Comparison of ENCODE assay signal across 8 cellular contexts in genomic region chr1:19484338-19484792, GRCh38. TPM values are rescaled to one million over a fixed set of nuclear protein-coding genes. Genes with fewer than 3 reads are reported as not detected.
DNase-seq lines count a peak whose midpoint lies in the region; TF ChIP-seq lines count a peak whose summit lies in the region.

No MANE protein-coding gene starts in this region.

- H3K9me3 ChIP-seq in SU-DHL-6 (ENCODE audit: insufficient read depth, low read length) (no peaks in the 10 kb centered on the region), neural cell (ENCODE audit: low read length) (no peaks in the 10 kb centered on the region)
- no peaks in the 10 kb centered on the region for H3K9me3 ChIP-seq in effector memory CD4-positive, alpha-beta T cell (ENCODE audit: control insufficient read depth, low read length)

- H3K9ac ChIP-seq in SU-DHL-6 (ENCODE audit: low read length) (peak overlapping the region; percentile 99), neural cell (ENCODE audit: low read length) (peak overlapping the region; percentile 99)

- no peak for TF ChIP-seq RAD21 in neural cell (conservative IDR thresholded peaks at IDR 0.05)

- H3K27ac ChIP-seq in SU-DHL-6 (ENCODE audit: low read depth, low read length), result peak overlapping the region; percentile 72; the same call in 1 of the 2 replicates
- H3K27ac ChIP-seq in effector memory CD4-positive, alpha-beta T cell (ENCODE audit: insufficient read depth, low read length, poor library complexity, severe bottlenecking), result peak overlapping the region; percentile 92
- H3K27ac ChIP-seq in neural cell (ENCODE audit: low read length), result peak overlapping the region; percentile 90

- H2AFZ ChIP-seq in SU-DHL-6 (ENCODE audit: low read depth, low read length, severe bottlenecking) (no peak overlapping the region), neural cell (ENCODE audit: low read depth, low read length) (peak overlapping the region; percentile 51)

- H3K27me3 ChIP-seq in GM06990 (replicated peaks; ENCODE audit: control insufficient read depth, insufficient read depth, low read length) (no peaks in the 10 kb centered on the region), SU-DHL-6 (ENCODE audit: low read length) (no peaks in the 10 kb centered on the region), neural cell (ENCODE audit: insufficient read depth, low read depth, low read length) (no peaks in the 10 kb centered on the region)
- no peaks in the 10 kb centered on the region for H3K27me3 ChIP-seq in effector memory CD4-positive, alpha-beta T cell (replicated peaks; ENCODE audit: control insufficient read depth, insufficient read depth, low read length, poor library complexity, severe bottlenecking)

- peaks cover 21% of the 10 kb centered on the region for H4K20me1 ChIP-seq in SU-DHL-6 (ENCODE audit: low read depth, low read length)
- no peaks in the 10 kb centered on the region for H4K20me1 ChIP-seq in neural cell (ENCODE audit: insufficient read depth)

- TF ChIP-seq EP300 in neural cell (conservative IDR thresholded peaks at IDR 0.05; ENCODE audit: poor library complexity, severe bottlenecking), result no peak

- H3K9me2 ChIP-seq in SU-DHL-6 (replicated peaks; ENCODE audit: insufficient read depth, low read length), result no peaks in the 10 kb centered on the region
- no peaks in the 10 kb centered on the region for H3K9me2 ChIP-seq in neural cell (ENCODE audit: insufficient read depth, low read length)

- peaks cover 9% of the 10 kb centered on the region for H3K36me3 ChIP-seq in GM06990 (ENCODE audit: control insufficient read depth, insufficient read depth, low read length)
- no peaks in the 10 kb centered on the region for H3K36me3 ChIP-seq in SU-DHL-6 (ENCODE audit: low read length)
- peaks cover 5% of the 10 kb centered on the region for H3K36me3 ChIP-seq in effector memory CD4-positive, alpha-beta T cell (ENCODE audit: control insufficient read depth, insufficient read depth, low read length)
- peaks cover 5% of the 10 kb centered on the region for H3K36me3 ChIP-seq in neural cell (ENCODE audit: insufficient read depth, low read length)

- H3K79me2 ChIP-seq in SU-DHL-6 (ENCODE audit: insufficient read depth, low read length) (peaks cover 59% of the 10 kb centered on the region), neural cell (replicated peaks; ENCODE audit: insufficient read depth, low read length) (peaks cover 56% of the 10 kb centered on the region)

- H3F3A ChIP-seq in SU-DHL-6 (ENCODE audit: insufficient read depth), result 0 out of 2 replicates have a peak, but pooled peaks cover 4% of the 10 kb centered on the region
- H3F3A ChIP-seq in neural cell (ENCODE audit: insufficient read depth, low read length, poor library complexity, severe bottlenecking), result no peaks in the 10 kb centered on the region

- peak overlapping the region; percentile 76 for H3K4me2 ChIP-seq in SU-DHL-6 (ENCODE audit: low read depth, low read length, poor library complexity, severe bottlenecking)
- peak overlapping the region; percentile 97 for H3K4me2 ChIP-seq in neural cell (ENCODE audit: low read length)

- H3K4me1 ChIP-seq in effector memory CD4-positive, alpha-beta T cell (ENCODE audit: control insufficient read depth, insufficient read depth, low read length, poor library complexity, severe bottlenecking), result peaks cover 65% of the 10 kb centered on the region

- TF ChIP-seq CTCF in GM06990 (IDR thresholded peaks at IDR 0.05; ENCODE audit: insufficient read depth, low read length, poor library complexity, severe bottlenecking) (no peak), SU-DHL-6 (IDR thresholded peaks at IDR 0.05; ENCODE audit: insufficient read depth, low read length, poor library complexity, severe bottlenecking) (no peak), neural cell (IDR thresholded peaks at IDR 0.05; ENCODE audit: poor library complexity, severe bottlenecking) (peak; percentile 16)

- peak overlapping the region; percentile 100 for H3K4me3 ChIP-seq in GM06990 (replicated peaks; ENCODE audit: low read depth, low read length)
- H3K4me3 ChIP-seq in SU-DHL-6 (ENCODE audit: insufficient read depth, low read length, poor library complexity, severe bottlenecking), result peak overlapping the region; percentile 99
- peak overlapping the region; percentile 77 for H3K4me3 ChIP-seq in effector memory CD4-positive, alpha-beta T cell (ENCODE audit: insufficient read depth, low read depth, low read length, poor library complexity, severe bottlenecking)
- H3K4me3 ChIP-seq in neural cell (ENCODE audit: low read length), result peak overlapping the region; percentile 100

- DNase-seq in GM06990 (ENCODE audit: extremely low read depth, insufficient read length) (no peak), SHP77 (lab: John Stamatoyannopoulos, UW) (no peak), foreskin melanocyte (no peak), NCI-H1436 treated with DMSO at 0.1 percent for 48 hours (lab: John Stamatoyannopoulos, UW) (no peak)
- no peak for DNase-seq in effector memory CD4-positive, alpha-beta T cell
- no peak for DNase-seq in effector CD4-positive, alpha-beta T cell

TF ChIP-seq in neural cell, 6 proteins besides CTCF, POLR2A, EP300 and RAD21:
- TF ChIP-seq TAF1 (IDR thresholded peaks at IDR 0.05; ENCODE audit: low read depth) (no peak), SMC3 (conservative IDR thresholded peaks at IDR 0.05; ENCODE audit: poor library complexity) (peak; percentile 25), POLR2AphosphoS5 (IDR thresholded peaks at IDR 0.05) (no peak), MXI1 (conservative IDR thresholded peaks at IDR 0.05; ENCODE audit: poor library complexity, severe bottlenecking) (no peak)

RNA-seq across cellular contexts. Expression of gene CAPZB, which starts 1.0 kb away (rescaled TPM):
- 159 and 182 TPM in 2 replicates for polyA plus RNA-seq in neural cell
- 131 and 141 TPM in 2 replicates for polyA minus RNA-seq in neural cell
